ENCODE assay signal across 9 cellular contexts in the genomic region with DNA sequence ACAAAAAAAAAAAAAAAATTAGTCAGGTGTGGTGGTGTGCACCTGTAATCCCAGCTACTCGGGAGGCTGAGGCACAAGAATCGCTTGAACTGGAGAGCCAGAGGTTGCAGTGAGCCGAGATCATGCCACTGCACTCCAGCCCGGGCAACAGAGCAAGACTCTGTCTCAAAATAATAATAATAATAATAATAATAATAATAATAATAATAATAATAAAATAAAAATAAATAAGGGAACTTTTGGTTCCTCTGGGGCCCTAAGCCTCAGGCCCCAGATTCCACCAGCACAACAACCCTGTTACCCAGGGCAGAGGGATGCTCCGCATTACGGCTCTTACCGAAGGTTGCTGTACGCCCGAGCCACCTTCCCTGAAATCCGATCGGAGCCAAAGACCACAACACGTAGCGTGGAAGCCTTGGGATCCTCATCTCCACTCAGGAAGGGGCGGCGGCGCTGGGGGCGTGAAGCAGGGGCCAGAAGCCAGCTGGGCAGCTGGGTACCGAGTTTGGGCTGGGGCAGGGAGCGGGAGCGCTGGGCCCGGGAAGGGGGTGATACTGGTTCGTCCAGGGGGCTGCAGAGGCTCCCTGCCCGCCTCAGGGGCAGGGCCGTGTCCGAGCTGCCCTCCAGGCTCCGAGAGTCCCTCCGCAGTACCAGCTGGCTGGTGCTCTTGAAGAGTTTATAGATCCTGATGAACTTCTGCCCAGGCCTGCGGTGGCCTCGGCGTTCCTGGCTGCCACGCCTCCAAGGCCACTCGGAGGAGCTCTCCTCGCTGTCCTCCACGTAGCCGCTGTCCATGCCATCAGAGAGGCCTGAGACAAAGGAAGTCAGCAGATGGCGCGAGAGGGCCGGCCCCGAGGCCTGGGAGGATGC. TPM values are rescaled to one million over a fixed set of nuclear protein-coding genes. Genes with fewer than 3 reads are reported as not detected.
DNase-seq lines count a peak whose midpoint lies in the region; ATAC-seq and TF ChIP-seq lines count a peak whose summit lies in the region.
"Had no signal": no experiment of that assay in that cellular context is flagged by ENCODE, and none has a peak within 500 bp of the region (broad histone marks: within the 10 kb centered on the region; RNA-seq: fewer than 3 reads in every experiment).

No MANE protein-coding gene starts in this region.

- no peak overlapping the region for H3K4me2 ChIP-seq in neuronal stem cell (ENCODE audit: insufficient read depth, low read length, poor library complexity, severe bottlenecking)

- ATAC-seq in foreskin keratinocyte = no peak
- ATAC-seq in naive thymus-derived CD4-positive, alpha-beta T cell = no peak

- CTCF ChIA-PET in naive thymus-derived CD4-positive, alpha-beta T cell (lab: Charles Lee) = no interaction called here

- TF ChIP-seq CTCF in foreskin keratinocyte (conservative IDR thresholded peaks at IDR 0.05) = peak; percentile 33

- H2BK15ac ChIP-seq in neuronal stem cell (ENCODE audit: low read length) = peak overlapping the region; percentile 72

- intact Hi-C loops in naive thymus-derived CD4-positive, alpha-beta T cell (cut with micrococcal nuclease) = no loop called here

- no peak overlapping the region for H4K91ac ChIP-seq in neuronal stem cell (ENCODE audit: low read depth, low read length, poor library complexity)

- H3K4me3 ChIP-seq in neuronal stem cell (ENCODE audit: low read length in 2 of 2) = no peak overlapping the region
- H3K4me3 ChIP-seq in naive thymus-derived CD4-positive, alpha-beta T cell (ENCODE audit: low read length) = no peak overlapping the region

- H3K9me3 ChIP-seq in neuronal stem cell (replicated peaks in 1 of 2; ENCODE audit: control insufficient read depth in 2 of 2, insufficient read depth in 1 of 2, low read depth in 1 of 2, low read length in 2 of 2) = no peaks in the 10 kb centered on the region
- H3K9me3 ChIP-seq in naive thymus-derived CD4-positive, alpha-beta T cell (ENCODE audit: control insufficient read depth in 2 of 3, low read length in 3 of 3) = no peaks in the 10 kb centered on the region

- H3K9me3 Mint-ChIP-seq in naive thymus-derived CD4-positive, alpha-beta T cell = peaks cover 0 to 4% (median 0%) of the 10 kb centered on the region in 11 donors

- no CpG with 5 or more reads among the region's 39 CpGs for WGBS in neuronal stem cell (ENCODE audit: extremely low coverage in 2 of 2, insufficient read length in 2 of 2, insufficient replicate concordance in 1 of 2), 2 donors

- H3K4me1 ChIP-seq in foreskin keratinocyte = no peaks in the 10 kb centered on the region
- peaks cover 0 to 3% of the 10 kb centered on the region in 2 donors for H3K4me1 ChIP-seq in neuronal stem cell (ENCODE audit: control insufficient read depth in 2 of 2, insufficient read depth in 1 of 2, low read depth in 1 of 2, low read length in 2 of 2)
- H3K4me1 ChIP-seq in naive thymus-derived CD4-positive, alpha-beta T cell (ENCODE audit: control insufficient read depth in 2 of 2, insufficient read depth in 2 of 2, low read length in 2 of 2) = peaks cover 0 to 4% of the 10 kb centered on the region in 2 donors

- no peak overlapping the region for H3K4me3 Mint-ChIP-seq in naive thymus-derived CD4-positive, alpha-beta T cell

- no peak overlapping the region for H2BK12ac ChIP-seq in neuronal stem cell (ENCODE audit: low read length)

- no peak overlapping the region for H2BK5ac ChIP-seq in neuronal stem cell (ENCODE audit: low read length)

- no peak overlapping the region for H3K27ac ChIP-seq in foreskin keratinocyte
- H3K27ac ChIP-seq in neuronal stem cell (replicated peaks; ENCODE audit: low read length) = no peak overlapping the region
- H3K27ac ChIP-seq in naive thymus-derived CD4-positive, alpha-beta T cell (ENCODE audit: low read depth, low read length) = no peak overlapping the region

- no peaks in the 10 kb centered on the region for H3K36me3 ChIP-seq in neuronal stem cell (replicated peaks in 1 of 2; ENCODE audit: control insufficient read depth in 2 of 2, insufficient read depth in 2 of 2, low read length in 2 of 2)
- peaks cover 45 to 84% (median 46%) of the 10 kb centered on the region in 3 experiments for H3K36me3 ChIP-seq in naive thymus-derived CD4-positive, alpha-beta T cell (ENCODE audit: control insufficient read depth in 2 of 3, insufficient read depth in 3 of 3, low read length in 3 of 3)

- POLR2A ChIA-PET in naive thymus-derived CD4-positive, alpha-beta T cell (lab: Charles Lee) = interaction anchor here (0.8 to 1.1 kb wide), 2 partner anchors 9 to 11 kb away, joined by 3 read pairs; no protein-coding TSS in a partner anchor

- H3K27ac Mint-ChIP-seq in naive thymus-derived CD4-positive, alpha-beta T cell = no peak overlapping the region

- H2AFZ ChIP-seq in neuronal stem cell (ENCODE audit: low read length) = peak overlapping the region; percentile 85

- H3K27me3 ChIP-seq in foreskin keratinocyte = no peaks in the 10 kb centered on the region
- peaks cover 0 to 7% (median 0%) of the 10 kb centered on the region in 3 experiments for H3K27me3 ChIP-seq in neuronal stem cell (ENCODE audit: control insufficient read depth in 3 of 3, insufficient read depth in 3 of 3, low read depth in 1 of 3, low read length in 3 of 3)
- H3K27me3 ChIP-seq in naive thymus-derived CD4-positive, alpha-beta T cell (ENCODE audit: control insufficient read depth in 2 of 2, insufficient read depth in 2 of 2, low read length in 2 of 2) = no peaks in the 10 kb centered on the region

- H3K36me3 Mint-ChIP-seq in naive thymus-derived CD4-positive, alpha-beta T cell = peaks cover 15 to 50% (median 25%) of the 10 kb centered on the region in 5 donors

- DNase-seq in ELF-1 (ENCODE audit: low read depth, low spot score) (peak; percentile 90), SHP77 (lab: John Stamatoyannopoulos, UW) (peak; percentile 62 to 75), foreskin keratinocyte (no peak), neuronal stem cell (ENCODE audit: low spot score) (peak; percentile 52), NCI-H2029 (lab: John Stamatoyannopoulos, UW) (no peak), epidermal melanocyte (ENCODE audit: insufficient read length, low spot score) (no peak), NCI-H2171 treated with DMSO at 0.1 percent for 48 hours (lab: John Stamatoyannopoulos, UW) (no peak)
- DNase-seq in naive thymus-derived CD4-positive, alpha-beta T cell = no peak
- DNase-seq: effector CD4-positive, alpha-beta T cell had no signal

- peak overlapping the region; percentile 66 for H3K18ac ChIP-seq in neuronal stem cell (ENCODE audit: low read length)

- H2BK120ac ChIP-seq in neuronal stem cell (ENCODE audit: low read depth, low read length) = peak overlapping the region; percentile 1

- H3K27me3 Mint-ChIP-seq in naive thymus-derived CD4-positive, alpha-beta T cell = no peaks in the 10 kb centered on the region

- H3K4ac ChIP-seq in neuronal stem cell (ENCODE audit: low read length) = no peak overlapping the region

- H3K4me1 Mint-ChIP-seq in naive thymus-derived CD4-positive, alpha-beta T cell = peaks cover 0 to 16% (median 9%) of the 10 kb centered on the region in 7 donors

- H4K8ac ChIP-seq in neuronal stem cell (ENCODE audit: low read depth, low read length) = no peak overlapping the region

- H3K9ac ChIP-seq in neuronal stem cell (ENCODE audit: low read depth, low read length, poor library complexity) = no peak overlapping the region

- H3K79me1 ChIP-seq in neuronal stem cell (ENCODE audit: low read depth, low read length) = peaks cover 2% of the 10 kb centered on the region

- H2AK5ac ChIP-seq in neuronal stem cell (ENCODE audit: low read depth, low read length) = no peak overlapping the region

- H3K14ac ChIP-seq in neuronal stem cell (ENCODE audit: low read length) = no peak overlapping the region

- no peak overlapping the region for H3K23ac ChIP-seq in neuronal stem cell (ENCODE audit: low read depth, low read length, poor library complexity)

RNA-seq across cellular contexts. Expression of a gene that starts 20.6 kb away (rescaled TPM):
- total RNA-seq in foreskin keratinocyte = not detected in 2 replicates
- polyA plus RNA-seq in foreskin keratinocyte = not detected in 2 replicates
- polyA plus RNA-seq in neuronal stem cell (2013, experiment 1 of 2) = not detected
- not detected for polyA plus RNA-seq in neuronal stem cell (2013, experiment 2 of 2)
- total RNA-seq in naive thymus-derived CD4-positive, alpha-beta T cell = 10 to 100 TPM in 1 of 5 experiments, 1 to 10 TPM in 2, under 1 TPM in 2; 0.40 to 11.3 (median 1.1) TPM
- under 1 TPM; 0.06 to 0.37 TPM for polyA plus RNA-seq in naive thymus-derived CD4-positive, alpha-beta T cell

Comparison
In these comparisons a context has a peak if more than half of its experiments do, and no peak if none do; other contexts are left out.
1. DNase-seq: peak in ELF-1 (single experiment), SHP77 (2 of 2) and neuronal stem cell (single experiment); none in foreskin keratinocyte (0 of 2), NCI-H2029 (single experiment), epidermal melanocyte (single experiment), NCI-H2171 treated with DMSO at 0.1 percent for 48 hours (single experiment) and naive thymus-derived CD4-positive, alpha-beta T cell (0 of 9).